In the genomic region with DNA sequence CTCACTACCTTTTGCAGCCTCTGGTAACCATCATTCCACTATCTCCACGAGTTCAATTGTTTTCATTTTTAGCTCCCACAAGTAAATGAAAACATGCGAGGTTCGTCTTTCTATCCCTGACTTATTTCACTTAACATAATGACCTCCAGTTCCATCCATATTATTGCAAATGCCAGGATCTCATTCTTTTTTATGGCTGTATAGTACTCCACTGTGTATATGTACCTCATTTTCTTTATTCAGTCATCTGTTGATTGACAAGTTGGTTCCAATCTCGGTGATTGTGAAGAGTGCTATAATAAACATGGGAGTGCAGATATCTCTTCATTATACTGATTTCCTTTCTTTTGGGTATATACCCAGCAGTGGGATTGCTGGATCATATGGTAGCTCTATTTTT, we compare ENCODE assay signal across 11 cellular contexts. TPM values are rescaled to one million over a fixed set of nuclear protein-coding genes. Genes with fewer than 3 reads are reported as not detected.
"Had no signal": no experiment of that assay in that cellular context is flagged by ENCODE, and none has a peak within 500 bp of the region (broad histone marks: within the 10 kb centered on the region; RNA-seq: fewer than 3 reads in every experiment).

No MANE protein-coding gene starts in this region.

- H3K36me3 ChIP-seq: HAP-1 had no signal

- H3K27ac Mint-ChIP-seq: GM23338, H9, HFFc6 had no signal

- H2AFZ ChIP-seq: GM23248, GM23338 had no signal

- H3K9ac ChIP-seq: GM23248 had no signal

- H3K4me3 Mint-ChIP-seq: GM23338, H9, HFFc6 had no signal

- H3K27ac ChIP-seq: GM23248 had no signal

- H3K4me1 Mint-ChIP-seq: GM23338, H9 had no signal

- H3K9me3 Mint-ChIP-seq: GM23338 had no signal

- H3K4me3 ChIP-seq: GM23248, GM23338, HAP-1 had no signal

- H3K9me3 ChIP-seq: HAP-1 had no signal

- H3K4me2 ChIP-seq: GM23338 had no signal

- FAIRE-seq: H1, H54 had no signal

- ATAC-seq: GM23338, HCT116 had no signal

- H3K4me1 ChIP-seq: HAP-1 had no signal

- DNase-seq: GM23248, GOT3, H7, H9, HCEC 1CT, HFFc6 had no signal

RNA-seq across cellular contexts. Expression of gene IL1RN, which starts 16.9 kb away (rescaled TPM):
- total RNA-seq: GM23248, GM23338, H1, H7, H9, HFFc6 had no signal
- polyA plus RNA-seq: GM23248, GM23338, H1 had no signal
